In genomic region chr15:63088532-63089245, GRCh38 we compare ENCODE assay signal across 11 cellular contexts. TPM values are rescaled to one million over a fixed set of nuclear protein-coding genes. Genes with fewer than 3 reads are reported as not detected.
DNase-seq lines count a peak whose midpoint lies in the region; ATAC-seq and TF ChIP-seq lines count a peak whose summit lies in the region.
"Had no signal": no experiment of that assay in that cellular context is flagged by ENCODE, and none has a peak within 500 bp of the region (broad histone marks: within the 10 kb centered on the region; RNA-seq: fewer than 3 reads in every experiment).

No MANE protein-coding gene starts in this region.

- WGBS in heart right ventricle, 2 donors, result 67 to 69% methylated on average over 7 of the region's 7 CpGs
- 30 to 40% methylated on average over 1 to 2 of the region's 7 CpGs for WGBS in mesodermal cell (ENCODE audit: insufficient coverage in 2 of 2), 2 experiments

- H3K27me3 ChIP-seq in heart right ventricle, result no peaks in the 10 kb centered on the region
- H3K27me3 ChIP-seq in uterus, result no peaks in the 10 kb centered on the region

- H3K4me3 Mint-ChIP-seq in brain, result peak overlapping the region in 1 of 5 experiments; percentile 47
- no peak overlapping the region for H3K4me3 Mint-ChIP-seq in T-helper 2 cell treated with Interferon-gamma antibody and Interleukin-4, amounts not matched to agents 5 μg/mL and 100 μg/mL, for 36 hours
- H3K4me3 Mint-ChIP-seq: activated naive CD4-positive, alpha-beta T cell treated with anti-CD3 and anti-CD28 coated beads, Interleukin-2, amount 10 ng/mL, durations not matched to agents 7 days and 5 days had no signal

- H3K36me3 ChIP-seq in heart right ventricle (no peaks in the 10 kb centered on the region), mesodermal cell (ENCODE audit: control insufficient read depth, insufficient read depth, low read length) (no peaks in the 10 kb centered on the region), uterus (no peaks in the 10 kb centered on the region)

- peaks cover 41% of the 10 kb centered on the region for H3K4me1 Mint-ChIP-seq in brain
- H3K4me1 Mint-ChIP-seq in T-helper 2 cell treated with Interferon-gamma antibody and Interleukin-4, amounts not matched to agents 5 μg/mL and 100 μg/mL, for 36 hours (ENCODE audit: low read depth), result peaks cover 2% of the 10 kb centered on the region
- H3K4me1 Mint-ChIP-seq: activated naive CD4-positive, alpha-beta T cell treated with anti-CD3 and anti-CD28 coated beads, Interleukin-2, amount 10 ng/mL, durations not matched to agents 7 days and 5 days had no signal

- H3K4me3 ChIP-seq in heart right ventricle, result no peak overlapping the region
- H3K4me3 ChIP-seq in mesodermal cell (ENCODE audit: extremely low read depth, insufficient read depth, low read length, poor library complexity, severe bottlenecking), result no peak overlapping the region
- no peak overlapping the region for H3K4me3 ChIP-seq in uterus

- H3K27ac Mint-ChIP-seq in brain, result peak overlapping the region in 4 of 5 experiments; percentile 27 to 81 (median 64)
- H3K27ac Mint-ChIP-seq in T-helper 2 cell treated with Interferon-gamma antibody and Interleukin-4, amounts not matched to agents 5 μg/mL and 100 μg/mL, for 36 hours, result no peak overlapping the region
- H3K27ac Mint-ChIP-seq: activated naive CD4-positive, alpha-beta T cell treated with anti-CD3 and anti-CD28 coated beads, Interleukin-2, amount 10 ng/mL, durations not matched to agents 7 days and 5 days had no signal

- TF ChIP-seq CTCF in heart right ventricle (IDR thresholded peaks at IDR 0.05) (no peak), brain (conservative IDR thresholded peaks at IDR 0.05) (no peak), uterus (IDR thresholded peaks at IDR 0.05) (no peak)

- no peak for DNase-seq in heart right ventricle
- DNase-seq in Right ventricle myocardium superior, result no peak
- no peak for DNase-seq in uterus
- DNase-seq in activated CD4-positive, alpha-beta T cell treated with anti-CD3 and anti-CD28 coated beads, Interleukin-2, amount 50 U/mL, for 48 hours, result no peak
- no peak for DNase-seq in T-helper 2 cell treated with Interferon-gamma antibody and Interleukin-4, amounts not matched to agents 5 μg/mL and 100 μg/mL, for 36 hours (ENCODE audit: low spot score)
- DNase-seq: activated naive CD4-positive, alpha-beta T cell treated with anti-CD3 and anti-CD28 coated beads, Interleukin-2, amount 10 ng/mL, durations not matched to agents 7 days and 5 days; central memory CD4-positive, alpha-beta T cell had no signal

- intact Hi-C loops in heart right ventricle (cut with DNase I), result loop anchor here in 1 of 10 donors (2.0 kb wide), 1 partner anchor 40 kb away; no protein-coding TSS in a partner anchor
- intact Hi-C loops in Right ventricle myocardium superior (cut with DNase I), result no loop called here
- intact Hi-C loops in uterus (cut with DNase I; ENCODE audit: low total_unique reads), result no loop called here

- peaks cover 3% of the 10 kb centered on the region for H3K27me3 Mint-ChIP-seq in brain
- peaks cover 6% of the 10 kb centered on the region for H3K27me3 Mint-ChIP-seq in T-helper 2 cell treated with Interferon-gamma antibody and Interleukin-4, amounts not matched to agents 5 μg/mL and 100 μg/mL, for 36 hours (ENCODE audit: low read depth)

- no peaks in the 10 kb centered on the region for H3K9me3 Mint-ChIP-seq in brain
- H3K9me3 Mint-ChIP-seq in T-helper 2 cell treated with Interferon-gamma antibody and Interleukin-4, amounts not matched to agents 5 μg/mL and 100 μg/mL, for 36 hours, result no peaks in the 10 kb centered on the region
- H3K9me3 Mint-ChIP-seq: activated naive CD4-positive, alpha-beta T cell treated with anti-CD3 and anti-CD28 coated beads, Interleukin-2, amount 10 ng/mL, durations not matched to agents 7 days and 5 days had no signal

- peaks cover 8 to 39% (median 26%) of the 10 kb centered on the region in 9 donors for H3K4me1 ChIP-seq in heart right ventricle
- H3K4me1 ChIP-seq in mesodermal cell (ENCODE audit: control insufficient read depth, insufficient read depth, low read length, poor library complexity, severe bottlenecking), result peaks cover 27% of the 10 kb centered on the region
- no peaks in the 10 kb centered on the region for H3K4me1 ChIP-seq in uterus

- H3K9me3 ChIP-seq in heart right ventricle, result no peaks in the 10 kb centered on the region
- H3K9me3 ChIP-seq in mesodermal cell (ENCODE audit: control insufficient read depth, low read length), result no peaks in the 10 kb centered on the region
- H3K9me3 ChIP-seq in uterus, result no peaks in the 10 kb centered on the region

- H3K36me3 Mint-ChIP-seq in brain, result no peaks in the 10 kb centered on the region
- H3K36me3 Mint-ChIP-seq in T-helper 2 cell treated with Interferon-gamma antibody and Interleukin-4, amounts not matched to agents 5 μg/mL and 100 μg/mL, for 36 hours (ENCODE audit: low read depth), result no peaks in the 10 kb centered on the region
- H3K36me3 Mint-ChIP-seq: activated naive CD4-positive, alpha-beta T cell treated with anti-CD3 and anti-CD28 coated beads, Interleukin-2, amount 10 ng/mL, durations not matched to agents 7 days and 5 days had no signal

- H3K27ac ChIP-seq in heart right ventricle (peak overlapping the region in 9 of 10 donors; percentile 7 to 65 (median 34)), mesodermal cell (ENCODE audit: low read depth, low read length, severe bottlenecking) (peak overlapping the region; percentile 95), uterus (peak overlapping the region; percentile 78 to 80)

- ATAC-seq in heart right ventricle (peak in 1 of 8 donors; percentile 28), Right ventricle myocardium superior (ENCODE audit: poor library complexity) (no peak), HG02970 (IDR thresholded peaks at IDR 0.05; ENCODE audit: low FRiP score, unreplicated experiment) (no peak)
- ATAC-seq: esophagus mucosa had no signal

- TF ChIP-seq POLR2A in uterus (IDR thresholded peaks at IDR 0.05), result no peak

RNA-seq across cellular contexts. Expression of gene LACTB, which starts 33.0 kb away (rescaled TPM):
- 10 to 100 TPM; 22.2 to 32.2 (median 24.6) TPM for total RNA-seq in heart right ventricle
- 10 to 100 TPM; 11.6 to 19.6 TPM for polyA plus RNA-seq in heart right ventricle
- 29.9 TPM for total RNA-seq in Right ventricle myocardium superior
- 4.5 TPM for polyA plus RNA-seq in brain (ENCODE audit: insufficient read depth, low read depth, low replicate concordance)
- polyA plus RNA-seq in mesodermal cell (2013, experiment 1 of 2), result 10.2 TPM
- 11.0 TPM for polyA plus RNA-seq in mesodermal cell (2013, experiment 2 of 2)
- total RNA-seq in uterus, result 10 to 100 TPM in 2 of 4 donors, 1 to 10 TPM in 2; 7.9 to 13.6 (median 9.6) TPM

RNA-seq across cellular contexts. Expression of gene TPM1, which starts 46.1 kb away (rescaled TPM):
- total RNA-seq in heart right ventricle (over 10,000 TPM; 11,955 to 17,571 (median 14,403) TPM), Right ventricle myocardium superior (12,703 TPM), uterus (1,000 to 10,000 TPM in 2 of 4 donors, 100 to 1,000 TPM in 2; 622 to 1,998 (median 1,003) TPM)
- polyA plus RNA-seq in heart right ventricle (over 10,000 TPM; 10,066 to 18,091 TPM), brain (ENCODE audit: insufficient read depth, low read depth, low replicate concordance) (89.6 TPM)
- polyA plus RNA-seq in mesodermal cell (2013, experiment 1 of 2), result 1,311 TPM
- polyA plus RNA-seq in mesodermal cell (2013, experiment 2 of 2), result 1,352 TPM

Comparison
In these comparisons a context has a peak if more than half of its experiments do, and no peak if none do; other contexts are left out.
1. H3K27ac ChIP-seq: peak in every context shown above with its lines; median percentile 95 in mesodermal cell; 79 in uterus; 34 in heart right ventricle.